1 cellular context compared by ENCODE assay signal in the genomic region with DNA sequence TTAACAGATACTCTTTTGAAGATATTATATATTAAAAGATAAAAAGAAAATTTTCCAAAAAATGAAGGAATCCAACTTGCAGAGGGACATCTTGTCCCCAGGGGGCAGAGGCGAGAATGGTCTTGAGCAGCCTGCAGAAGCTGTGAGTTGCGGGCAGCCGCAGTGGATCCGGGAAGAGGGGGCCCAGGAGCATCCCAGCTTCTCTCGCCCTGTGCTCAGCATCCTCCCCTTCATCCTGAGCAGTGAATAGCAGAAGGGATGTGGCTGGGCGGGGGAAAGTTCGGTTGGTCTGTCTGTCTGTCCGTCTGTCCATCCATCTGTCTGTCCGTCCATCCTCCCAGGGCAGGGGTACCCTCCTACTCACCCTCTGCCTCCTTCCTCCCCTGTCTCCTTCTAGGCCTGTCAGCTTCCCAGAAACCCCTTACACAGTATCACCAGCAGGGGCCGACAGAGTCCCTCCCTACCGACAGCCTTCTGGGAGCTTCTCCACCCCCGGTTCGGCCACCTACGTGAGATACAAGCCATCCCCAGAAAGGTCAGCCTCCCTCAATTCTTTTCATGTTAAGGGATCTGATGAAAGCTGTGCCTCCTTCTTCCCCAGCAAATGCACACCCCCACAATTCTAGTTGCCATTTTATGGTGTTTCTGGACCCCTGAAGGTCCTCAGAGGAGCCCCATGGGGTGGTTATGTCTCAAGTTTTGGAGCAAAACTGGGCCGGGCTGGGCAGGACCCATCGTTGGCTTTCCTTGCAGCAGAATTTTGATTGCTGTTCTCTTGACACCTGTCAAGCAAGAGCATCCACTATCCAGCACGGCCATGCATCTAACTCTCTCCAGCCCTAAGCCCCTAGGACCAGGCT.
A peak's percentile ranks its signal among the peaks of the same experiment; 100 is the strongest.
TF ChIP-seq lines count a peak whose summit lies in the region.

No MANE protein-coding gene starts in this region.

TF ChIP-seq in K562, 482 proteins besides CTCF, POLR2A, EP300 and RAD21 (continued from another document and continues in another):
- TF ChIP-seq ZMIZ1 (IDR thresholded peaks at IDR 0.05; ENCODE audit: low read depth in 2 of 2, low read length in 2 of 2) (0 out of 4 replicates have a peak, but pooled peaks of 1 of the 2 experiments have one; percentile 25), ZNF75A (CRISPR knock-in tag; IDR thresholded peaks at IDR 0.05) (no peak), RCOR1 (IDR thresholded peaks at IDR 0.05; ENCODE audit: borderline replicate concordance in 1 of 2, low read depth in 2 of 2, low read length in 2 of 2) (peak in 1 of 2 experiments; percentile 18; a peak in 1 of 4 replicates), BRF1 (IDR thresholded peaks at IDR 0.05; ENCODE audit: borderline replicate concordance, extremely low read depth, insufficient read length) (no peak), FOXP1 (CRISPR knock-in tag; IDR thresholded peaks at IDR 0.05) (no peak), HNRNPH1 (optimal IDR thresholded peaks at IDR 0.05; ENCODE audit: low read depth, low read length) (no peak), YBX1 (IDR thresholded peaks at IDR 0.05) (no peak), HCFC1 (IDR thresholded peaks at IDR 0.05; ENCODE audit: low read depth, low read length) (0 out of 2 replicates have a peak, but pooled peaks have one; percentile 15), ZNF57 (CRISPR knock-in tag; IDR thresholded peaks at IDR 0.05) (no peak), HNRNPL (IDR thresholded peaks at IDR 0.05; ENCODE audit: low read depth, low read length) (no peak), YY1 (IDR thresholded peaks at IDR 0.05; ENCODE audit: borderline replicate concordance in 1 of 3, control insufficient read depth in 1 of 3, extremely low read depth in 1 of 3, insufficient read depth in 3 of 3, insufficient read length in 1 of 3, insufficient replicate concordance in 2 of 3, low read depth in 1 of 3, low read length in 2 of 3) (no peak), MEIS2 (IDR thresholded peaks at IDR 0.05; ENCODE audit: partially characterized antibody) (peak; percentile 28), RBBP5 (IDR thresholded peaks at IDR 0.05; ENCODE audit: borderline replicate concordance, insufficient read depth, low read length, poor library complexity, severe bottlenecking) (no peak), MTA2 (IDR thresholded peaks at IDR 0.05; ENCODE audit: low read depth) (no peak), RNF2 (IDR thresholded peaks at IDR 0.05) (no peak), SMARCB1 (IDR thresholded peaks at IDR 0.05; ENCODE audit: insufficient read length, low read depth) (no peak), GABPB2 (CRISPR knock-in tag; conservative IDR thresholded peaks at IDR 0.05) (no peak), GMEB1 (CRISPR knock-in tag; IDR thresholded peaks at IDR 0.05) (no peak), ZEB2 (IDR thresholded peaks at IDR 0.05) (0 out of 2 replicates have a peak, but pooled peaks have one; percentile 16), ZNF121 (CRISPR knock-in tag; conservative IDR thresholded peaks at IDR 0.05) (no peak), RFX5 (IDR thresholded peaks at IDR 0.05; ENCODE audit: low read depth, low read length) (no peak), PYGO2 (tag; IDR thresholded peaks at IDR 0.05) (no peak), TCF7 (IDR thresholded peaks at IDR 0.05; ENCODE audit: borderline replicate concordance) (no peak), MYBL2 (IDR thresholded peaks at IDR 0.05; ENCODE audit: low read depth) (no peak), MYBL2 (CRISPR knock-in tag; IDR thresholded peaks at IDR 0.05; ENCODE audit: borderline replicate concordance) (no peak), ZNF146 (CRISPR knock-in tag; IDR thresholded peaks at IDR 0.05; ENCODE audit: unreplicated experiment) (no peak), EGR1 (conservative IDR thresholded peaks at IDR 0.05) (peak; percentile 90), MTF1 (CRISPR knock-in tag; IDR thresholded peaks at IDR 0.05; ENCODE audit: borderline replicate concordance) (no peak), HMG20A (CRISPR knock-in tag; conservative IDR thresholded peaks at IDR 0.05) (no peak), LEF1 (IDR thresholded peaks at IDR 0.05) (no peak), ZNF699 (CRISPR knock-in tag; IDR thresholded peaks at IDR 0.05; ENCODE audit: insufficient replicate concordance) (no peak), PRMT5 (CRISPR knock-in tag; IDR thresholded peaks at IDR 0.05) (no peak), BCLAF1 (IDR thresholded peaks at IDR 0.05; ENCODE audit: borderline replicate concordance in 1 of 2, control insufficient read depth in 1 of 2, low read depth in 2 of 2, low read length in 1 of 2) (no peak), FOXO4 (CRISPR knock-in tag; IDR thresholded peaks at IDR 0.05) (no peak), JUNB (CRISPR knock-in tag; conservative IDR thresholded peaks at IDR 0.05) (no peak), KAT7 (CRISPR knock-in tag; IDR thresholded peaks at IDR 0.05; ENCODE audit: borderline replicate concordance) (no peak)
- TF ChIP-seq, protein P1, sequence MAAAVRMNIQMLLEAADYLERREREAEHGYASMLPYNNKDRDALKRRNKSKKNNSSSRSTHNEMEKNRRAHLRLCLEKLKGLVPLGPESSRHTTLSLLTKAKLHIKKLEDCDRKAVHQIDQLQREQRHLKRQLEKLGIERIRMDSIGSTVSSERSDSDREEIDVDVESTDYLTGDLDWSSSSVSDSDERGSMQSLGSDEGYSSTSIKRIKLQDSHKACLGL (CRISPR knock-in tag; IDR thresholded peaks at IDR 0.05; ENCODE audit: borderline replicate concordance, poor library complexity, severe bottlenecking) = no peak
- TF ChIP-seq, protein P2, sequence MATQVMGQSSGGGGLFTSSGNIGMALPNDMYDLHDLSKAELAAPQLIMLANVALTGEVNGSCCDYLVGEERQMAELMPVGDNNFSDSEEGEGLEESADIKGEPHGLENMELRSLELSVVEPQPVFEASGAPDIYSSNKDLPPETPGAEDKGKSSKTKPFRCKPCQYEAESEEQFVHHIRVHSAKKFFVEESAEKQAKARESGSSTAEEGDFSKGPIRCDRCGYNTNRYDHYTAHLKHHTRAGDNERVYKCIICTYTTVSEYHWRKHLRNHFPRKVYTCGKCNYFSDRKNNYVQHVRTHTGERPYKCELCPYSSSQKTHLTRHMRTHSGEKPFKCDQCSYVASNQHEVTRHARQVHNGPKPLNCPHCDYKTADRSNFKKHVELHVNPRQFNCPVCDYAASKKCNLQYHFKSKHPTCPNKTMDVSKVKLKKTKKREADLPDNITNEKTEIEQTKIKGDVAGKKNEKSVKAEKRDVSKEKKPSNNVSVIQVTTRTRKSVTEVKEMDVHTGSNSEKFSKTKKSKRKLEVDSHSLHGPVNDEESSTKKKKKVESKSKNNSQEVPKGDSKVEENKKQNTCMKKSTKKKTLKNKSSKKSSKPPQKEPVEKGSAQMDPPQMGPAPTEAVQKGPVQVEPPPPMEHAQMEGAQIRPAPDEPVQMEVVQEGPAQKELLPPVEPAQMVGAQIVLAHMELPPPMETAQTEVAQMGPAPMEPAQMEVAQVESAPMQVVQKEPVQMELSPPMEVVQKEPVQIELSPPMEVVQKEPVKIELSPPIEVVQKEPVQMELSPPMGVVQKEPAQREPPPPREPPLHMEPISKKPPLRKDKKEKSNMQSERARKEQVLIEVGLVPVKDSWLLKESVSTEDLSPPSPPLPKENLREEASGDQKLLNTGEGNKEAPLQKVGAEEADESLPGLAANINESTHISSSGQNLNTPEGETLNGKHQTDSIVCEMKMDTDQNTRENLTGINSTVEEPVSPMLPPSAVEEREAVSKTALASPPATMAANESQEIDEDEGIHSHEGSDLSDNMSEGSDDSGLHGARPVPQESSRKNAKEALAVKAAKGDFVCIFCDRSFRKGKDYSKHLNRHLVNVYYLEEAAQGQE (CRISPR knock-in tag; IDR thresholded peaks at IDR 0.05; ENCODE audit: low read depth) = no peak
- TF ChIP-seq, protein P3, sequence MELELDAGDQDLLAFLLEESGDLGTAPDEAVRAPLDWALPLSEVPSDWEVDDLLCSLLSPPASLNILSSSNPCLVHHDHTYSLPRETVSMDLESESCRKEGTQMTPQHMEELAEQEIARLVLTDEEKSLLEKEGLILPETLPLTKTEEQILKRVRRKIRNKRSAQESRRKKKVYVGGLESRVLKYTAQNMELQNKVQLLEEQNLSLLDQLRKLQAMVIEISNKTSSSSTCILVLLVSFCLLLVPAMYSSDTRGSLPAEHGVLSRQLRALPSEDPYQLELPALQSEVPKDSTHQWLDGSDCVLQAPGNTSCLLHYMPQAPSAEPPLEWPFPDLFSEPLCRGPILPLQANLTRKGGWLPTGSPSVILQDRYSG (tag; conservative IDR thresholded peaks at IDR 0.05; ENCODE audit: low read depth) = no peak
- TF ChIP-seq, protein P4, sequence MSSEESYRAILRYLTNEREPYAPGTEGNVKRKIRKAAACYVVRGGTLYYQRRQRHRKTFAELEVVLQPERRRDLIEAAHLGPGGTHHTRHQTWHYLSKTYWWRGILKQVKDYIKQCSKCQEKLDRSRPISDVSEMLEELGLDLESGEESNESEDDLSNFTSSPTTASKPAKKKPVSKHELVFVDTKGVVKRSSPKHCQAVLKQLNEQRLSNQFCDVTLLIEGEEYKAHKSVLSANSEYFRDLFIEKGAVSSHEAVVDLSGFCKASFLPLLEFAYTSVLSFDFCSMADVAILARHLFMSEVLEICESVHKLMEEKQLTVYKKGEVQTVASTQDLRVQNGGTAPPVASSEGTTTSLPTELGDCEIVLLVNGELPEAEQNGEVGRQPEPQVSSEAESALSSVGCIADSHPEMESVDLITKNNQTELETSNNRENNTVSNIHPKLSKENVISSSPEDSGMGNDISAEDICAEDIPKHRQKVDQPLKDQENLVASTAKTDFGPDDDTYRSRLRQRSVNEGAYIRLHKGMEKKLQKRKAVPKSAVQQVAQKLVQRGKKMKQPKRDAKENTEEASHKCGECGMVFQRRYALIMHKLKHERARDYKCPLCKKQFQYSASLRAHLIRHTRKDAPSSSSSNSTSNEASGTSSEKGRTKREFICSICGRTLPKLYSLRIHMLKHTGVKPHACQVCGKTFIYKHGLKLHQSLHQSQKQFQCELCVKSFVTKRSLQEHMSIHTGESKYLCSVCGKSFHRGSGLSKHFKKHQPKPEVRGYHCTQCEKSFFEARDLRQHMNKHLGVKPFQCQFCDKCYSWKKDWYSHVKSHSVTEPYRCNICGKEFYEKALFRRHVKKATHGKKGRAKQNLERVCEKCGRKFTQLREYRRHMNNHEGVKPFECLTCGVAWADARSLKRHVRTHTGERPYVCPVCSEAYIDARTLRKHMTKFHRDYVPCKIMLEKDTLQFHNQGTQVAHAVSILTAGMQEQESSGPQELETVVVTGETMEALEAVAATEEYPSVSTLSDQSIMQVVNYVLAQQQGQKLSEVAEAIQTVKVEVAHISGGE (CRISPR knock-in tag; IDR thresholded peaks at IDR 0.05) = no peak
